Comparison of ENCODE assay signal across 7 cellular contexts in genomic region chr1:25247024-25247828, GRCh38.
A peak's percentile ranks its signal among the peaks of the same experiment; 100 is the strongest.
DNase-seq lines count a peak whose midpoint lies in the region; ATAC-seq and TF ChIP-seq lines count a peak whose summit lies in the region.

Gene RSRP1 (minus strand): TSS chr1:25247454. CDS start chr1:25246963, 491 bp downstream.

- DNase-seq in NCI-H2029 treated with DMSO at 0.1 percent for 48 hours (lab: John Stamatoyannopoulos, UW) (peak; percentile 84), T-helper 9 cell (peak; percentile 100), astrocyte of the hippocampus (ENCODE audit: low read depth, low spot score) (peak; percentile 99), hippocampal formation (lab: John Stamatoyannopoulos, UW) (peak; percentile 96 to 99), retina (peak; percentile 99)

- peak; percentile 100 for TF ChIP-seq POLR2A in GM18505 (IDR thresholded peaks at IDR 0.05; ENCODE audit: borderline replicate concordance, extremely low read depth, insufficient read depth, insufficient read length)

- ATAC-seq in GM18505 (IDR thresholded peaks at IDR 0.05; ENCODE audit: unreplicated experiment) = peak; percentile 73
- peak; percentile 75 for ATAC-seq in HG02973 (IDR thresholded peaks at IDR 0.05; ENCODE audit: unreplicated experiment)

Comparison
In these comparisons a context has a peak if more than half of its experiments do, and no peak if none do; other contexts are left out.
1. Peak in every context shown above with its lines: DNase-seq and ATAC-seq.